Comparison of ENCODE assay signal across 1 cellular context in the genomic region with DNA sequence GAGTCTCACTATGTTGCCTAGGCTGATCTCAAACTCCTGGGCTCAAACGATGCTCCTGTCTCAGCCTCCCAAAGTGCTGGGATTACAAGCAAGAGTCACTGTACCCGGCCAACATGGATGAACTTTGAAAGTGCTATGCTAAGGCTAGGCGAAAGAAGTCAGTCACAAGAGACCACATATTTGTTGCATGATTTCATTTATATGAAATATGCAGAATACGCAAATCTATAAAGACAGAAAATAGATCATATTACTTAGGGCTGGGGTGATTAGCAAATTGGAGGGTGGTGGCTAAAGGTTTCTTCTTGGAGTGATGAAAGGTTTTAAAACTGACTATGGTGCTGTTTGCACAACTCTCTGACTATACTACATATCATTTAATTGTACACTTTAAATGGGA.
TF ChIP-seq lines count a peak whose summit lies in the region.

No MANE protein-coding gene starts in this region.

TF ChIP-seq in IMR-90, 13 proteins besides CTCF, POLR2A, EP300 and RAD21:
- TF ChIP-seq NFE2L2 (IDR thresholded peaks at IDR 0.05; ENCODE audit: low read depth, low read length) (no peak), BHLHE40 (IDR thresholded peaks at IDR 0.05; ENCODE audit: low read depth, low read length) (no peak), CHD1 (IDR thresholded peaks at IDR 0.05; ENCODE audit: low read depth, low read length) (no peak), CEBPB (IDR thresholded peaks at IDR 0.05; ENCODE audit: low read depth, low read length) (no peak), RCOR1 (IDR thresholded peaks at IDR 0.05; ENCODE audit: insufficient replicate concordance, low read length) (no peak), MXI1 (IDR thresholded peaks at IDR 0.05; ENCODE audit: borderline replicate concordance, low read depth, low read length) (no peak), SMC3 (IDR thresholded peaks at IDR 0.05; ENCODE audit: low read depth, low read length) (no peak), MAFK (IDR thresholded peaks at IDR 0.05; ENCODE audit: low read depth, low read length) (no peak)
- TF ChIP-seq, protein P1, sequence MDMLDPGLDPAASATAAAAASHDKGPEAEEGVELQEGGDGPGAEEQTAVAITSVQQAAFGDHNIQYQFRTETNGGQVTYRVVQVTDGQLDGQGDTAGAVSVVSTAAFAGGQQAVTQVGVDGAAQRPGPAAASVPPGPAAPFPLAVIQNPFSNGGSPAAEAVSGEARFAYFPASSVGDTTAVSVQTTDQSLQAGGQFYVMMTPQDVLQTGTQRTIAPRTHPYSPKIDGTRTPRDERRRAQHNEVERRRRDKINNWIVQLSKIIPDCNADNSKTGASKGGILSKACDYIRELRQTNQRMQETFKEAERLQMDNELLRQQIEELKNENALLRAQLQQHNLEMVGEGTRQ (IDR thresholded peaks at IDR 0.05; ENCODE audit: low read depth, low read length): no peak
